In the genomic region with DNA sequence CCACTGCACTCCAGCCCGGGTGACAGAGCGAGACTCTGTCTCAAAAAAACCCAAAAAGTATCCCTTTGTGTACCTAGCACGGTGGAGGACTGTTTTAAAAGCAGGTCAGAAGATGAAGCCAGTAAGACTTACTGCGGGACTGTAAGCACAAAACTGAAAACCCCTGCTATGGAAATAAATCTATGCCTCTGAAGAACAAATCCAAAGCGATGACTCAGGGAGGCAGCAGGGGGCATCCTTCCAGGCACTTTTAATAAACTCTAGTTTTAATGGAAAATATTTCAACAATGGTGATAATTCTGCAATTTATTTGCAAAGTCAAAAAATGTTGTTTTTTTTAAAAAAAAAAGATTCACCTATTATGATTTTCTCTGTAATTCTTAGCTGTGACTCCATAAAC, we compare ENCODE assay signal across 8 cellular contexts.
DNase-seq lines count a peak whose midpoint lies in the region; ATAC-seq, FAIRE-seq and TF ChIP-seq lines count a peak whose summit lies in the region.
"Not testable (repeated sequence)": the region's sequence is repeated elsewhere in the genome, so short reads cannot be mapped to it uniquely, and the experiment has no call there.

No MANE protein-coding gene starts in this region.

- not testable (repeated sequence) for DNase-seq in A673 (ENCODE audit: low spot score); HFFc6; chondrocyte (ENCODE audit: low spot score); epithelial cell of proximal tubule (ENCODE audit: low read depth); lower lobe of right lung; osteocyte (ENCODE audit: extremely low spot score, unreplicated experiment); smooth muscle cell (lab: John Stamatoyannopoulos, UW; ENCODE audit: unreplicated experiment)

- not testable (repeated sequence) for H3K27me3 ChIP-seq in A673 (replicated peaks; ENCODE audit: insufficient read depth, low read depth, low read length, poor library complexity); lower lobe of right lung (ENCODE audit: low read depth); smooth muscle cell (ENCODE audit: low read depth)

- intact Hi-C loops in A673 (cut with micrococcal nuclease; ENCODE audit: unreplicated experiment); lower lobe of right lung (cut with DNase I): not testable (repeated sequence)

- not testable (repeated sequence) for BruUV-seq in A673 (replicated peaks; lab: Mats Ljungman, UMichigan)

- not testable (repeated sequence) for H3K27me3 Mint-ChIP-seq in HFFc6 (ENCODE audit: insufficient read depth); chondrocyte (ENCODE audit: low read depth); osteocyte (ENCODE audit: unreplicated experiment)

- not testable (repeated sequence) for H3K27ac ChIP-seq in A673 (ENCODE audit: low read depth, low read length, poor library complexity, severe bottlenecking); lower lobe of right lung; smooth muscle cell (ENCODE audit: low read depth)

- FAIRE-seq in G401.6 (lab: Jason Lieb, UNC): peak; percentile 88

- H3K4me1 Mint-ChIP-seq in HFFc6 (ENCODE audit: low read depth) (peaks cover 18% of the 10 kb centered on the region), chondrocyte (ENCODE audit: low read depth) (peaks cover 10% of the 10 kb centered on the region)
- H3K4me1 Mint-ChIP-seq in osteocyte (ENCODE audit: unreplicated experiment): not testable (repeated sequence)

- WGBS in smooth muscle cell (ENCODE audit: low lambda C conversion rate): 71% methylated on average over 4 of the region's 5 CpGs

- not testable (repeated sequence) for H3K9ac ChIP-seq in smooth muscle cell (ENCODE audit: low read depth)

- not testable (repeated sequence) for H2AFZ ChIP-seq in smooth muscle cell (ENCODE audit: low read depth)

- H4K20me1 ChIP-seq in smooth muscle cell (ENCODE audit: low read depth): not testable (repeated sequence)

- not testable (repeated sequence) for H3K4me3 Mint-ChIP-seq in HFFc6; chondrocyte (ENCODE audit: unreplicated experiment); osteocyte (ENCODE audit: unreplicated experiment)

- not testable (repeated sequence) for H3K36me3 ChIP-seq in A673 (ENCODE audit: insufficient read depth, low read length, poor library complexity, severe bottlenecking); lower lobe of right lung; smooth muscle cell (ENCODE audit: low read depth)

- not testable (repeated sequence) for H3K9me3 ChIP-seq in A673 (ENCODE audit: low read depth, low read length, poor library complexity, severe bottlenecking); lower lobe of right lung; smooth muscle cell (replicated peaks; ENCODE audit: low read depth)

- H3K4me1 ChIP-seq in A673 (ENCODE audit: insufficient read depth, low read length, poor library complexity, severe bottlenecking); lower lobe of right lung; smooth muscle cell (ENCODE audit: low read depth): not testable (repeated sequence)

- H3K9me3 Mint-ChIP-seq in HFFc6; chondrocyte (ENCODE audit: low read depth); osteocyte (ENCODE audit: unreplicated experiment): not testable (repeated sequence)

- CTCF ChIA-PET in A673 (lab: Charles Lee): not testable (repeated sequence)

- H3K36me3 Mint-ChIP-seq in HFFc6 (ENCODE audit: low read depth); chondrocyte (ENCODE audit: low read depth); osteocyte (ENCODE audit: unreplicated experiment): not testable (repeated sequence)

- H3K4me2 ChIP-seq in smooth muscle cell: not testable (repeated sequence)

- ATAC-seq in lower lobe of right lung: not testable (repeated sequence)

- H3F3A ChIP-seq in smooth muscle cell (ENCODE audit: low read depth): not testable (repeated sequence)

- H3K79me2 ChIP-seq in smooth muscle cell (ENCODE audit: low read depth): not testable (repeated sequence)

- POLR2A ChIA-PET in A673 (lab: Charles Lee; ENCODE audit: low non-redundant PET): not testable (repeated sequence)

- 0 out of 2 replicates have a peak, but pooled peaks have one; percentile 23 for TF ChIP-seq CTCF in A673 (conservative IDR thresholded peaks at IDR 0.05; ENCODE audit: low read depth, low read length)
- peak; percentile 33; the same call in 1 of the 2 replicates for TF ChIP-seq CTCF in HFFc6 (IDR thresholded peaks at IDR 0.05)
- peak; percentile 64 for TF ChIP-seq CTCF in chondrocyte (IDR thresholded peaks at IDR 0.05)
- peak; percentile 10 for TF ChIP-seq CTCF in epithelial cell of proximal tubule (conservative IDR thresholded peaks at IDR 0.05; ENCODE audit: low read depth, low read length)
- peak; percentile 10 for TF ChIP-seq CTCF in lower lobe of right lung (IDR thresholded peaks at IDR 0.05)
- TF ChIP-seq CTCF in osteocyte (IDR thresholded peaks at IDR 0.05): peak; percentile 39
- peak; percentile 16 for TF ChIP-seq CTCF in smooth muscle cell (IDR thresholded peaks at IDR 0.05; ENCODE audit: borderline replicate concordance, insufficient read depth, poor library complexity, severe bottlenecking)

- H3K27ac Mint-ChIP-seq in HFFc6; chondrocyte (ENCODE audit: unreplicated experiment); osteocyte (ENCODE audit: unreplicated experiment): not testable (repeated sequence)

- not testable (repeated sequence) for H3K4me3 ChIP-seq in A673 (ENCODE audit: low read depth, low read length, poor library complexity, severe bottlenecking); epithelial cell of proximal tubule (ENCODE audit: low read depth, low read length); lower lobe of right lung; smooth muscle cell

Comparison
In these comparisons a context has a peak if more than half of its experiments do, and no peak if none do; other contexts are left out.
1. CTCF ChIP-seq: peak in every context shown above with its lines; median percentile 64 in chondrocyte; 39 in osteocyte; 33 in HFFc6; 23 in A673; 16 in smooth muscle cell; 10 in epithelial cell of proximal tubule; 10 in lower lobe of right lung.